ENCODE assay signal across 8 cellular contexts in the genomic region with DNA sequence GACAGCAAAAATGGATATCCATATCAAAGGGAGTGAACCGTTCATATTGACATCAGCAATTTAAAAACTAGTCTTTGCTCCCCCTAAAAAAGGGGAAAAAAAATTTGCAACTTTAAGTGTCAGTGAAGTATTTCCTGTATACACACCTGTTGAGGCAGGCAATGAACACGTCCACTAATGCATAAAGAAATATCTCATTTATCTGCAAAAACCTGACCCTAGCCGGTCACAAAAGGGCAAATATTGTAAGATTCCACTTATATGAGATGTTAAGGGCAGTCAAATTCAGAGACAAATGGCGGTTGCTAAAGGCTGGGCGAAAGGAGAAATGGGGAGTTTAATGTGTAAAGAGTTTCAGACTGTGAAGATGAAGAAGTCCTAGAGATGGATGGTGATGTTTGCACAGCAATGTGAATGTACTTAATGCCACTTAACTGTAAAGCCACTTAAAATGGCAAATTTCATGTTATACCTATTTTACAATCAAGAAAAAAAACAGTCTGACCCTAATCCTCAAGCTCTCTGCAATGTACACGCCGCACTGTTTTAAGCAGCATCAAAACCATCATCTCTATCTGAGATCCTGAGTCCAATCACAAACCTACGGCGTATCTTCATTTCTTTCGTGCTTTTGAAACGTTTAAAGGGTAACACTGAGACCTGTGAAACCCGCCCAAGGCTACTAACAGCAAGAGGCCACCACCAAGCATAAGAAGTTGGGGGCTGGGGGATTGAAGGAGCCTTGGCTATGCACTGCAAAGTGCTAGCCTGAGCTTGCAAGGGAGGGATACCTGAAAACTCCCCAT. TPM values are rescaled to one million over a fixed set of nuclear protein-coding genes. Genes with fewer than 3 reads are reported as not detected.
DNase-seq lines count a peak whose midpoint lies in the region; ATAC-seq and TF ChIP-seq lines count a peak whose summit lies in the region.

No MANE protein-coding gene starts in this region.

- H3K36me3 ChIP-seq in liver (ENCODE audit: control insufficient read depth in 4 of 4, insufficient read depth in 3 of 4, low read depth in 1 of 4, low read length in 3 of 4) (peaks cover 8 to 25% (median 15%) of the 10 kb centered on the region in 4 donors), tibial artery (peaks cover 30 to 40% (median 32%) of the 10 kb centered on the region in 3 donors)

- peak overlapping the region; percentile 97 for H3K4me3 Mint-ChIP-seq in activated naive CD8-positive, alpha-beta T cell treated with anti-CD3 and anti-CD28 coated beads, Interleukin-2, amount 10 ng/mL, durations not matched to agents 7 days and 5 days

- no peak for ATAC-seq in activated naive CD8-positive, alpha-beta T cell treated with anti-CD3 and anti-CD28 coated beads, Interleukin-2, amount 10 ng/mL, durations not matched to agents 7 days and 5 days (ENCODE audit: low read depth)
- no peak for ATAC-seq in GM21381 (IDR thresholded peaks at IDR 0.05; ENCODE audit: unreplicated experiment)
- no peak for ATAC-seq in GM21529 (IDR thresholded peaks at IDR 0.05; ENCODE audit: unreplicated experiment)

- no peaks in the 10 kb centered on the region for H3K9me3 ChIP-seq in liver (ENCODE audit: control insufficient read depth in 4 of 4, low read length in 3 of 4)
- H3K9me3 ChIP-seq in tibial artery = no peaks in the 10 kb centered on the region

- DNase-seq in stimulated activated CD4-positive, alpha-beta T cell treated with anti-CD3 and anti-CD28 coated beads, Interleukin-15, amount 100 ng/mL, for 24 hours = peak; percentile 8
- DNase-seq in stimulated activated CD4-positive, alpha-beta T cell treated with anti-CD3 and anti-CD28 coated beads, Interleukin-1b, Interleukin-23, amount 100 ng/mL, for 48 hours = no peak
- no peak for DNase-seq in activated naive CD8-positive, alpha-beta T cell treated with anti-CD3 and anti-CD28 coated beads, Interleukin-2, amount 10 ng/mL, durations not matched to agents 7 days and 5 days
- DNase-seq in tibial artery = no peak
- DNase-seq in GM13976 (ENCODE audit: low spot score) = no peak

- TF ChIP-seq CTCF in liver (IDR thresholded peaks at IDR 0.05; ENCODE audit: low read depth, low read length, missing input control) (no peak), tibial artery (IDR thresholded peaks at IDR 0.05) (no peak), GM13976 (IDR thresholded peaks at IDR 0.05; ENCODE audit: borderline replicate concordance, control extremely low read depth, extremely low read depth, insufficient read depth, missing control alignments) (no peak)

- peak overlapping the region; percentile 99 for H3K27ac Mint-ChIP-seq in activated naive CD8-positive, alpha-beta T cell treated with anti-CD3 and anti-CD28 coated beads, Interleukin-2, amount 10 ng/mL, durations not matched to agents 7 days and 5 days

- POLR2A ChIA-PET in activated naive CD8-positive, alpha-beta T cell treated with anti-CD3 and anti-CD28 coated beads, Interleukin-2, amount 10 ng/mL, durations not matched to agents 7 days and 5 days (lab: Charles Lee) = interaction anchor here (1.2 to 1.5 kb wide), 2 partner anchors 28 to 33 kb away, joined by 3 to 4 read pairs; no protein-coding TSS in a partner anchor

- H3K36me3 Mint-ChIP-seq in activated naive CD8-positive, alpha-beta T cell treated with anti-CD3 and anti-CD28 coated beads, Interleukin-2, amount 10 ng/mL, durations not matched to agents 7 days and 5 days = peaks cover 14% of the 10 kb centered on the region

- no peaks in the 10 kb centered on the region for H3K27me3 ChIP-seq in liver (ENCODE audit: control insufficient read depth in 4 of 4, insufficient read depth in 4 of 4, low read length in 3 of 4)
- no peaks in the 10 kb centered on the region for H3K27me3 ChIP-seq in tibial artery

- H3K4me1 Mint-ChIP-seq in activated naive CD8-positive, alpha-beta T cell treated with anti-CD3 and anti-CD28 coated beads, Interleukin-2, amount 10 ng/mL, durations not matched to agents 7 days and 5 days = peaks cover 29% of the 10 kb centered on the region

- in situ Hi-C loops in GM13976 (cut with MboI; ENCODE audit: low sequenced_read_pairs, unreplicated experiment) = no loop called here

- 68% methylated on average over 12 of the region's 12 CpGs for WGBS in liver

- H3K4me1 ChIP-seq in liver (ENCODE audit: control insufficient read depth in 4 of 4, insufficient read depth in 4 of 4, low read length in 3 of 4) (peaks cover 6 to 33% (median 17%) of the 10 kb centered on the region in 4 donors), tibial artery (peaks cover 0 to 36% (median 17%) of the 10 kb centered on the region in 4 donors)

- H3K4me3 ChIP-seq in liver (ENCODE audit: low read depth in 1 of 3, low read length in 3 of 3) (peak overlapping the region; percentile 70 to 96 (median 83)), tibial artery (peak overlapping the region; percentile 79 to 89)

- no peaks in the 10 kb centered on the region for H3K9me3 Mint-ChIP-seq in activated naive CD8-positive, alpha-beta T cell treated with anti-CD3 and anti-CD28 coated beads, Interleukin-2, amount 10 ng/mL, durations not matched to agents 7 days and 5 days

- peak overlapping the region; percentile 86 to 91 for H3K27ac ChIP-seq in liver (ENCODE audit: low read depth in 1 of 2, low read length in 2 of 2)
- peak overlapping the region; percentile 88 to 90 for H3K27ac ChIP-seq in tibial artery

- no peaks in the 10 kb centered on the region for H3K27me3 Mint-ChIP-seq in activated naive CD8-positive, alpha-beta T cell treated with anti-CD3 and anti-CD28 coated beads, Interleukin-2, amount 10 ng/mL, durations not matched to agents 7 days and 5 days

- peak overlapping the region; percentile 93 to 97 for H3K9ac ChIP-seq in liver (ENCODE audit: low read depth in 1 of 2, low read length in 2 of 2)

- TF ChIP-seq RAD21 in liver (IDR thresholded peaks at IDR 0.05) = no peak

- intact Hi-C loops in tibial artery (cut with DNase I; ENCODE audit: low total_unique reads) = loop anchor here (10.0 kb wide), 1 partner anchor 324 kb away; no protein-coding TSS in a partner anchor

TF ChIP-seq in liver, 16 proteins besides CTCF, POLR2A, EP300 and RAD21 (continues in another document):
- TF ChIP-seq FOXA2 (IDR thresholded peaks at IDR 0.05) (no peak), SP1 (IDR thresholded peaks at IDR 0.05) (no peak), EGR1 (IDR thresholded peaks at IDR 0.05; ENCODE audit: low read depth in 2 of 2) (no peak), NR2F2 (IDR thresholded peaks at IDR 0.05) (no peak), HNF4A (conservative IDR thresholded peaks at IDR 0.05) (no peak), FOXA1 (IDR thresholded peaks at IDR 0.05) (no peak)
- TF ChIP-seq, protein P1, sequence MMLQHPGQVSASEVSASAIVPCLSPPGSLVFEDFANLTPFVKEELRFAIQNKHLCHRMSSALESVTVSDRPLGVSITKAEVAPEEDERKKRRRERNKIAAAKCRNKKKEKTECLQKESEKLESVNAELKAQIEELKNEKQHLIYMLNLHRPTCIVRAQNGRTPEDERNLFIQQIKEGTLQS (IDR thresholded peaks at IDR 0.05) = no peak
- TF ChIP-seq, protein P2, sequence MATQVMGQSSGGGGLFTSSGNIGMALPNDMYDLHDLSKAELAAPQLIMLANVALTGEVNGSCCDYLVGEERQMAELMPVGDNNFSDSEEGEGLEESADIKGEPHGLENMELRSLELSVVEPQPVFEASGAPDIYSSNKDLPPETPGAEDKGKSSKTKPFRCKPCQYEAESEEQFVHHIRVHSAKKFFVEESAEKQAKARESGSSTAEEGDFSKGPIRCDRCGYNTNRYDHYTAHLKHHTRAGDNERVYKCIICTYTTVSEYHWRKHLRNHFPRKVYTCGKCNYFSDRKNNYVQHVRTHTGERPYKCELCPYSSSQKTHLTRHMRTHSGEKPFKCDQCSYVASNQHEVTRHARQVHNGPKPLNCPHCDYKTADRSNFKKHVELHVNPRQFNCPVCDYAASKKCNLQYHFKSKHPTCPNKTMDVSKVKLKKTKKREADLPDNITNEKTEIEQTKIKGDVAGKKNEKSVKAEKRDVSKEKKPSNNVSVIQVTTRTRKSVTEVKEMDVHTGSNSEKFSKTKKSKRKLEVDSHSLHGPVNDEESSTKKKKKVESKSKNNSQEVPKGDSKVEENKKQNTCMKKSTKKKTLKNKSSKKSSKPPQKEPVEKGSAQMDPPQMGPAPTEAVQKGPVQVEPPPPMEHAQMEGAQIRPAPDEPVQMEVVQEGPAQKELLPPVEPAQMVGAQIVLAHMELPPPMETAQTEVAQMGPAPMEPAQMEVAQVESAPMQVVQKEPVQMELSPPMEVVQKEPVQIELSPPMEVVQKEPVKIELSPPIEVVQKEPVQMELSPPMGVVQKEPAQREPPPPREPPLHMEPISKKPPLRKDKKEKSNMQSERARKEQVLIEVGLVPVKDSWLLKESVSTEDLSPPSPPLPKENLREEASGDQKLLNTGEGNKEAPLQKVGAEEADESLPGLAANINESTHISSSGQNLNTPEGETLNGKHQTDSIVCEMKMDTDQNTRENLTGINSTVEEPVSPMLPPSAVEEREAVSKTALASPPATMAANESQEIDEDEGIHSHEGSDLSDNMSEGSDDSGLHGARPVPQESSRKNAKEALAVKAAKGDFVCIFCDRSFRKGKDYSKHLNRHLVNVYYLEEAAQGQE (IDR thresholded peaks at IDR 0.05) = no peak
- TF ChIP-seq, protein P3, sequence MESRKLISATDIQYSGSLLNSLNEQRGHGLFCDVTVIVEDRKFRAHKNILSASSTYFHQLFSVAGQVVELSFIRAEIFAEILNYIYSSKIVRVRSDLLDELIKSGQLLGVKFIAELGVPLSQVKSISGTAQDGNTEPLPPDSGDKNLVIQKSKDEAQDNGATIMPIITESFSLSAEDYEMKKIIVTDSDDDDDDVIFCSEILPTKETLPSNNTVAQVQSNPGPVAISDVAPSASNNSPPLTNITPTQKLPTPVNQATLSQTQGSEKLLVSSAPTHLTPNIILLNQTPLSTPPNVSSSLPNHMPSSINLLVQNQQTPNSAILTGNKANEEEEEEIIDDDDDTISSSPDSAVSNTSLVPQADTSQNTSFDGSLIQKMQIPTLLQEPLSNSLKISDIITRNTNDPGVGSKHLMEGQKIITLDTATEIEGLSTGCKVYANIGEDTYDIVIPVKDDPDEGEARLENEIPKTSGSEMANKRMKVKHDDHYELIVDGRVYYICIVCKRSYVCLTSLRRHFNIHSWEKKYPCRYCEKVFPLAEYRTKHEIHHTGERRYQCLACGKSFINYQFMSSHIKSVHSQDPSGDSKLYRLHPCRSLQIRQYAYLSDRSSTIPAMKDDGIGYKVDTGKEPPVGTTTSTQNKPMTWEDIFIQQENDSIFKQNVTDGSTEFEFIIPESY (IDR thresholded peaks at IDR 0.05) = no peak
- TF ChIP-seq, protein P4, sequence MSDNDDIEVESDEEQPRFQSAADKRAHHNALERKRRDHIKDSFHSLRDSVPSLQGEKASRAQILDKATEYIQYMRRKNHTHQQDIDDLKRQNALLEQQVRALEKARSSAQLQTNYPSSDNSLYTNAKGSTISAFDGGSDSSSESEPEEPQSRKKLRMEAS (IDR thresholded peaks at IDR 0.05) = no peak

RNA-seq across cellular contexts. Expression of a gene that starts 1.1 kb away (rescaled TPM):
- 10 to 100 TPM; 40.7 to 45.8 TPM for total RNA-seq in activated naive CD8-positive, alpha-beta T cell treated with anti-CD3 and anti-CD28 coated beads, Interleukin-2, amount 10 ng/mL, durations not matched to agents 7 days and 5 days
- 10 to 100 TPM in 1 of 2 donors, 1 to 10 TPM in 1; 9.4 to 19.7 TPM for total RNA-seq in liver
- 1 to 10 TPM; 7.9 to 10.0 TPM for polyA plus RNA-seq in liver

RNA-seq across cellular contexts. Expression of a gene that starts 3.7 kb away (rescaled TPM):
- 10 to 100 TPM; 70.6 to 71.2 TPM for total RNA-seq in activated naive CD8-positive, alpha-beta T cell treated with anti-CD3 and anti-CD28 coated beads, Interleukin-2, amount 10 ng/mL, durations not matched to agents 7 days and 5 days
- total RNA-seq in liver = 10 to 100 TPM; 24.1 to 24.7 TPM
- 10 to 100 TPM; 13.3 to 16.5 TPM for polyA plus RNA-seq in liver
